30 cellular contexts compared by ENCODE assay signal in genomic region chr7:4119848-4120247, GRCh38.
"Had no signal": no experiment of that assay in that cellular context is flagged by ENCODE, and none has a peak within 500 bp of the region (broad histone marks: within the 10 kb centered on the region; RNA-seq: fewer than 3 reads in every experiment).

No MANE protein-coding gene starts in this region.

- ATAC-seq: activated CD8-positive, alpha-beta memory T cell treated with anti-CD3 and anti-CD28 coated beads, Interleukin-2, amount 10 ng/mL, durations not matched to agents 7 days and 5 days; activated naive CD8-positive, alpha-beta T cell treated with anti-CD3 and anti-CD28 coated beads, Interleukin-2, amount 50 U/mL, for 24 hours; K562; PC-3 had no signal

- DNase-seq: activated CD4-positive, alpha-beta memory T cell treated with anti-CD3 and anti-CD28 coated beads, Interleukin-2, amount 10 ng/mL, durations not matched to agents 7 days and 5 days; activated CD4-positive, alpha-beta T cell treated with anti-CD3 and anti-CD28 coated beads for 1 hour; activated CD4-positive, alpha-beta T cell treated with anti-CD3 and anti-CD28 coated beads for 48 hours; activated CD4-positive, CD25-positive, alpha-beta regulatory T cell; activated CD8-positive, alpha-beta memory T cell treated with anti-CD3 and anti-CD28 coated beads for 24 hours; activated CD8-positive, alpha-beta memory T cell treated with anti-CD3 and anti-CD28 coated beads, Interleukin-2, amount 10 ng/mL, durations not matched to agents 7 days and 5 days; activated CD8-positive, alpha-beta memory T cell treated with anti-CD3 and anti-CD28 coated beads, Interleukin-2, amount 50 U/mL, for 48 hours; activated effector memory CD4-positive, alpha-beta T cell treated with Interleukin-2 at 50 U/mL for 16 hours; activated naive CD4-positive, alpha-beta T cell treated with anti-CD3 and anti-CD28 coated beads, Interleukin-2, amount 10 ng/mL, durations not matched to agents 7 days and 5 days; activated naive CD8-positive, alpha-beta T cell treated with anti-CD3 and anti-CD28 coated beads, Interleukin-2, amount 50 U/mL, for 24 hours; activated T-cell treated with anti-CD3 and anti-CD28 coated beads, Interleukin-2, amount 50 U/mL, for 48 hours; anterior cingulate cortex; caudate nucleus; cerebellar nuclear complex; cortex of kidney; NCI-H1105; NCI-H1417 treated with DMSO at 0.1 percent for 48 hours; NCI-H187 treated with DMSO at 0.1 percent for 48 hours; NCI-H2081 treated with DMSO at 0.1 percent for 48 hours; NCI-H226; NCI-H446 treated with DMSO at 0.1 percent for 48 hours; NCI-H524 treated with DMSO at 0.1 percent for 48 hours; NK-92 treated with Interleukin-12 subunit alpha and Interleukin-12 subunit beta, amount 100 ng/mL, for 24 hours; PC-3; Peyer's patch; RPMI8226; SHP77 treated with DMSO at 0.1 percent for 48 hours; WERI-Rb-1 had no signal

- FAIRE-seq: bronchial epithelial cell, K562 had no signal
